Comparison of ENCODE assay signal across 8 cellular contexts in genomic region chr12:130916251-130916911, GRCh38. TPM values are rescaled to one million over a fixed set of nuclear protein-coding genes. Genes with fewer than 3 reads are reported as not detected.
DNase-seq lines count a peak whose midpoint lies in the region; ATAC-seq and TF ChIP-seq lines count a peak whose summit lies in the region.

No MANE protein-coding gene starts in this region.

- peaks cover 12% of the 10 kb centered on the region for H3K4me1 Mint-ChIP-seq in neural crest cell

- H3K27me3 Mint-ChIP-seq in neural crest cell (ENCODE audit: low read depth) = peaks cover 9% of the 10 kb centered on the region

- H3K4me3 Mint-ChIP-seq in neural crest cell = peak overlapping the region; percentile 48

- H3K4me3 ChIP-seq in GM08714 (ENCODE audit: low read length) (peak overlapping the region; percentile 16; the same call in 1 of the 2 replicates), foreskin fibroblast (ENCODE audit: low read depth in 1 of 2, low read length in 2 of 2) (peak overlapping the region; percentile 35 to 48)

- peak; percentile 95 for TF ChIP-seq CTCF in foreskin fibroblast (IDR thresholded peaks at IDR 0.05; ENCODE audit: low read depth, low read length)
- TF ChIP-seq CTCF in neural crest cell (conservative IDR thresholded peaks at IDR 0.05) = peak; percentile 96

- no peak for ATAC-seq in GM18873 (IDR thresholded peaks at IDR 0.05; ENCODE audit: low FRiP score, unreplicated experiment)
- no peak for ATAC-seq in GM18519 (IDR thresholded peaks at IDR 0.05; ENCODE audit: low FRiP score, unreplicated experiment)

- no peaks in the 10 kb centered on the region for H3K36me3 Mint-ChIP-seq in neural crest cell (ENCODE audit: low read depth)

- DNase-seq in A172 (ENCODE audit: low spot score) (peak; percentile 17), NCI-H1105 (lab: John Stamatoyannopoulos, UW) (peak; percentile 78), SW480 (ENCODE audit: low spot score) (peak; percentile 62), foreskin fibroblast (peak; percentile 50 to 84), neural crest cell (ENCODE audit: low read depth, low spot score) (peak; percentile 59)

- peaks cover 9% of the 10 kb centered on the region for H3K9me3 Mint-ChIP-seq in neural crest cell

- peak overlapping the region; percentile 90 for H3K27ac Mint-ChIP-seq in neural crest cell (ENCODE audit: unreplicated experiment)

RNA-seq across cellular contexts. Expression of gene ADGRD1, which starts 37.3 kb away (rescaled TPM):
- total RNA-seq in A172 (2014; rRNA removed; shearing (Covaris generic)) = 0.52 and 0.81 TPM in 2 replicates
- 0.73 and 0.98 TPM in 2 replicates for total RNA-seq in neural crest cell

RNA-seq across cellular contexts. Expression of gene RAN, which starts 44.5 kb away (rescaled TPM):
- 719 and 793 TPM in 2 replicates for total RNA-seq in A172 (2014; rRNA removed; shearing (Covaris generic))
- total RNA-seq in neural crest cell = 1,593 and 1,610 TPM in 2 replicates

Comparison
In these comparisons a context has a peak if more than half of its experiments do, and no peak if none do; other contexts are left out.
1. DNase-seq: peak in every context shown above with its lines; median percentile 78 in NCI-H1105; 67 in foreskin fibroblast; 62 in SW480; 59 in neural crest cell; 17 in A172.